ENCODE assay signal across 2 cellular contexts in genomic region chr10:35167342-35167741, GRCh38.
TF ChIP-seq lines count a peak whose summit lies in the region.

No MANE protein-coding gene starts in this region.

TF ChIP-seq in HepG2, 621 proteins besides CTCF, POLR2A, EP300 and RAD21 (continued from another document):
- TF ChIP-seq ATF7 (IDR thresholded peaks at IDR 0.05) (peak; percentile 53), ATF7 (CRISPR knock-in tag; IDR thresholded peaks at IDR 0.05) (no peak)

TF ChIP-seq in SK-N-SH treated with all-trans-retinoic acid at 6 μM for 48 hours, 23 proteins besides CTCF, POLR2A, EP300 and RAD21 (continued from another document):
- TF ChIP-seq PPARA (CRISPR knock-in tag; IDR thresholded peaks at IDR 0.05; ENCODE audit: borderline replicate concordance) (no peak), GLIS3 (CRISPR knock-in tag; IDR thresholded peaks at IDR 0.05) (no peak), POU6F1 (CRISPR knock-in tag; IDR thresholded peaks at IDR 0.05; ENCODE audit: borderline replicate concordance, low read depth) (no peak), BACH2 (CRISPR knock-in tag; IDR thresholded peaks at IDR 0.05; ENCODE audit: borderline replicate concordance) (no peak), ZC3H10 (CRISPR knock-in tag; IDR thresholded peaks at IDR 0.05) (no peak), CREB5 (CRISPR knock-in tag; IDR thresholded peaks at IDR 0.05; ENCODE audit: low read depth) (no peak), ZNF70 (CRISPR knock-in tag; IDR thresholded peaks at IDR 0.05) (no peak), TCF4 (CRISPR knock-in tag; IDR thresholded peaks at IDR 0.05; ENCODE audit: borderline replicate concordance) (no peak), ZFP30 (CRISPR knock-in tag; IDR thresholded peaks at IDR 0.05) (no peak), PATZ1 (CRISPR knock-in tag; IDR thresholded peaks at IDR 0.05; ENCODE audit: borderline replicate concordance) (no peak), ISL1 (CRISPR knock-in tag; IDR thresholded peaks at IDR 0.05) (no peak), ESRRG (CRISPR knock-in tag; IDR thresholded peaks at IDR 0.05) (no peak), TOX (CRISPR knock-in tag; IDR thresholded peaks at IDR 0.05; ENCODE audit: borderline replicate concordance) (no peak)
